Comparison of ENCODE assay signal across 12 cellular contexts in genomic region chr17:38566666-38567031, GRCh38. TPM values are rescaled to one million over a fixed set of nuclear protein-coding genes. Genes with fewer than 3 reads are reported as not detected.
DNase-seq lines count a peak whose midpoint lies in the region; ATAC-seq and TF ChIP-seq lines count a peak whose summit lies in the region.
"Had no signal": no experiment of that assay in that cellular context is flagged by ENCODE, and none has a peak within 500 bp of the region (broad histone marks: within the 10 kb centered on the region; RNA-seq: fewer than 3 reads in every experiment).

No MANE protein-coding gene starts in this region.

- peaks cover 95% of the 10 kb centered on the region for H3K27me3 ChIP-seq in neural progenitor cell

- H3K9me3 ChIP-seq in neural progenitor cell (ENCODE audit: low read depth), result no peaks in the 10 kb centered on the region

- no peak overlapping the region for H2AFZ ChIP-seq in neural progenitor cell (replicated peaks)
- H2AFZ ChIP-seq: GM23248 had no signal

- H3K79me2 ChIP-seq in neural progenitor cell (ENCODE audit: low read depth), result no peaks in the 10 kb centered on the region

- intact Hi-C loops in activated naive CD4-positive, alpha-beta T cell treated with anti-CD3 and anti-CD28 coated beads for 36 hours (cut with micrococcal nuclease), result no loop called here

- no peaks in the 10 kb centered on the region for H3K4me1 Mint-ChIP-seq in T-helper 1 cell treated with Interleukin-12 subunit alpha and Interleukin-12 subunit beta and Interleukin-4 antibody, amounts not matched to agents 30 μg/mL and 1 μg/mL, for 36 hours (ENCODE audit: low read depth)
- peaks cover 50% of the 10 kb centered on the region for H3K4me1 Mint-ChIP-seq in neural progenitor cell
- peaks cover 17% of the 10 kb centered on the region for H3K4me1 Mint-ChIP-seq in activated naive CD4-positive, alpha-beta T cell treated with anti-CD3 and anti-CD28 coated beads for 36 hours (ENCODE audit: low read depth)

- no peaks in the 10 kb centered on the region for H3K36me3 ChIP-seq in neural progenitor cell

- no peak for ATAC-seq in GM21515 (IDR thresholded peaks at IDR 0.05; ENCODE audit: unreplicated experiment)

- peaks cover 93% of the 10 kb centered on the region for H3K27me3 Mint-ChIP-seq in T-helper 1 cell treated with Interleukin-12 subunit alpha and Interleukin-12 subunit beta and Interleukin-4 antibody, amounts not matched to agents 30 μg/mL and 1 μg/mL, for 36 hours (ENCODE audit: low read depth)
- peaks cover 54% of the 10 kb centered on the region for H3K27me3 Mint-ChIP-seq in neural progenitor cell (ENCODE audit: insufficient read depth, low read depth)
- H3K27me3 Mint-ChIP-seq in activated naive CD4-positive, alpha-beta T cell treated with anti-CD3 and anti-CD28 coated beads for 36 hours (ENCODE audit: low read depth), result peaks cover 83% of the 10 kb centered on the region

- H3K9me3 Mint-ChIP-seq in T-helper 1 cell treated with Interleukin-12 subunit alpha and Interleukin-12 subunit beta and Interleukin-4 antibody, amounts not matched to agents 30 μg/mL and 1 μg/mL, for 36 hours, result no peaks in the 10 kb centered on the region
- H3K9me3 Mint-ChIP-seq in neural progenitor cell, result no peaks in the 10 kb centered on the region
- no peaks in the 10 kb centered on the region for H3K9me3 Mint-ChIP-seq in activated naive CD4-positive, alpha-beta T cell treated with anti-CD3 and anti-CD28 coated beads for 36 hours
- H3K9me3 Mint-ChIP-seq: H9 had no signal

- no peak overlapping the region for H3K4me3 ChIP-seq in neural progenitor cell
- H3K4me3 ChIP-seq: GM23248 had no signal

- peaks cover 45% of the 10 kb centered on the region for H3F3A ChIP-seq in neural progenitor cell (ENCODE audit: low read depth)

- CTCF ChIA-PET in activated naive CD4-positive, alpha-beta T cell treated with anti-CD3 and anti-CD28 coated beads for 36 hours (lab: Charles Lee), result interaction anchor here (0.9 to 5.4 kb wide), 2 partner anchors 8 to 16 kb away, joined by 3 to 21 read pairs; no protein-coding TSS in a partner anchor

- peaks cover 32% of the 10 kb centered on the region for H3K4me1 ChIP-seq in neural progenitor cell

- TF ChIP-seq CTCF in neural progenitor cell (IDR thresholded peaks at IDR 0.05), result no peak

- H3K9ac ChIP-seq in neural progenitor cell, result no peak overlapping the region
- H3K9ac ChIP-seq: GM23248 had no signal

- no peak for DNase-seq in T-helper 1 cell
- DNase-seq in cerebellar cortex (ENCODE audit: low spot score), result peak; percentile 35
- DNase-seq in neural progenitor cell (ENCODE audit: low spot score), result no peak
- no peak for DNase-seq in stimulated activated naive CD4-positive, alpha-beta T cell treated with Interleukin-2 at 50 U/mL for 16 hours (lab: John Stamatoyannopoulos, UW)
- DNase-seq in activated naive CD4-positive, alpha-beta T cell treated with anti-CD3 and anti-CD28 coated beads for 36 hours, result no peak
- DNase-seq: CD4-positive, CD25-positive, alpha-beta regulatory T cell; GM23248; H9 had no signal

- H3K36me3 Mint-ChIP-seq in T-helper 1 cell treated with Interleukin-12 subunit alpha and Interleukin-12 subunit beta and Interleukin-4 antibody, amounts not matched to agents 30 μg/mL and 1 μg/mL, for 36 hours (ENCODE audit: low read depth), result no peaks in the 10 kb centered on the region
- no peaks in the 10 kb centered on the region for H3K36me3 Mint-ChIP-seq in neural progenitor cell
- H3K36me3 Mint-ChIP-seq in activated naive CD4-positive, alpha-beta T cell treated with anti-CD3 and anti-CD28 coated beads for 36 hours (ENCODE audit: low read depth), result no peaks in the 10 kb centered on the region
- H3K36me3 Mint-ChIP-seq: CD4-positive, CD25-positive, alpha-beta regulatory T cell had no signal

- H3K4me3 Mint-ChIP-seq in T-helper 1 cell treated with Interleukin-12 subunit alpha and Interleukin-12 subunit beta and Interleukin-4 antibody, amounts not matched to agents 30 μg/mL and 1 μg/mL, for 36 hours, result no peak overlapping the region
- H3K4me3 Mint-ChIP-seq in neural progenitor cell, result peak overlapping the region; percentile 66
- H3K4me3 Mint-ChIP-seq in activated naive CD4-positive, alpha-beta T cell treated with anti-CD3 and anti-CD28 coated beads for 36 hours, result no peak overlapping the region
- H3K4me3 Mint-ChIP-seq: CD4-positive, CD25-positive, alpha-beta regulatory T cell; H9 had no signal

- no peak overlapping the region for H3K4me2 ChIP-seq in neural progenitor cell

- H3K27ac Mint-ChIP-seq in T-helper 1 cell treated with Interleukin-12 subunit alpha and Interleukin-12 subunit beta and Interleukin-4 antibody, amounts not matched to agents 30 μg/mL and 1 μg/mL, for 36 hours, result peak overlapping the region; percentile 23
- H3K27ac Mint-ChIP-seq in neural progenitor cell, result no peak overlapping the region
- H3K27ac Mint-ChIP-seq in activated naive CD4-positive, alpha-beta T cell treated with anti-CD3 and anti-CD28 coated beads for 36 hours, result no peak overlapping the region
- H3K27ac Mint-ChIP-seq: CD4-positive, CD25-positive, alpha-beta regulatory T cell; H9 had no signal

- H4K20me1 ChIP-seq in neural progenitor cell (ENCODE audit: low read depth), result peaks cover 97% of the 10 kb centered on the region

- no peak overlapping the region for H3K27ac ChIP-seq in neural progenitor cell
- H3K27ac ChIP-seq in temporal lobe (ENCODE audit: low read depth, low read length), result peak overlapping the region; percentile 94
- H3K27ac ChIP-seq: 22Rv1, GM23248 had no signal

RNA-seq across cellular contexts. Expression of gene SRCIN1, which starts 39.1 kb away (rescaled TPM):
- total RNA-seq in neural progenitor cell (ENCODE audit: low replicate concordance), result 3.8 and 15.6 TPM in 2 replicates
- total RNA-seq in temporal lobe, result 29.0 TPM
- under 1 TPM; 0.67 to 0.94 TPM for total RNA-seq in activated naive CD4-positive, alpha-beta T cell treated with anti-CD3 and anti-CD28 coated beads for 36 hours
- total RNA-seq: CD4-positive, CD25-positive, alpha-beta regulatory T cell; GM23248 had no signal
